1 cellular context compared by ENCODE assay signal in the genomic region with DNA sequence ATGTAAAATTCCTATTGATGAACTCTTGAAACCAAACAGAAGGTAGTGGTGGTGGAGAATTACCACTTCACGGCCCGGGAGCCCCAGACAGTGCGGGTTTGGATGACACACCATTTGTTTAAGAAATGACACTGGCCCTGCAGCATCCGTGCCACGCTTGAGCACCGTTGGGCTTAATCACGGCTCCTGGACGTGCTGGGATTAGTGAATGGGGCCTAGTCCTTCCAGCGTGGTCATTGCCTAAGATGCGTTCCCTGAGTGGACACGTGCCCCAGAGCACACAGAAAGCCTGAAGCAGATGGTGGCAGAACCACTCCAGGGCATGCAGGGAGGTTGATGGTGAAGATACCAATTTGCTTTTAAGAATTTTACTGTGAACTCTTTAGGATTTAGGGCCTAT.
TF ChIP-seq lines count a peak whose summit lies in the region.

No MANE protein-coding gene starts in this region.

TF ChIP-seq in HepG2, 621 proteins besides CTCF, POLR2A, EP300 and RAD21:
- TF ChIP-seq, protein P1, sequence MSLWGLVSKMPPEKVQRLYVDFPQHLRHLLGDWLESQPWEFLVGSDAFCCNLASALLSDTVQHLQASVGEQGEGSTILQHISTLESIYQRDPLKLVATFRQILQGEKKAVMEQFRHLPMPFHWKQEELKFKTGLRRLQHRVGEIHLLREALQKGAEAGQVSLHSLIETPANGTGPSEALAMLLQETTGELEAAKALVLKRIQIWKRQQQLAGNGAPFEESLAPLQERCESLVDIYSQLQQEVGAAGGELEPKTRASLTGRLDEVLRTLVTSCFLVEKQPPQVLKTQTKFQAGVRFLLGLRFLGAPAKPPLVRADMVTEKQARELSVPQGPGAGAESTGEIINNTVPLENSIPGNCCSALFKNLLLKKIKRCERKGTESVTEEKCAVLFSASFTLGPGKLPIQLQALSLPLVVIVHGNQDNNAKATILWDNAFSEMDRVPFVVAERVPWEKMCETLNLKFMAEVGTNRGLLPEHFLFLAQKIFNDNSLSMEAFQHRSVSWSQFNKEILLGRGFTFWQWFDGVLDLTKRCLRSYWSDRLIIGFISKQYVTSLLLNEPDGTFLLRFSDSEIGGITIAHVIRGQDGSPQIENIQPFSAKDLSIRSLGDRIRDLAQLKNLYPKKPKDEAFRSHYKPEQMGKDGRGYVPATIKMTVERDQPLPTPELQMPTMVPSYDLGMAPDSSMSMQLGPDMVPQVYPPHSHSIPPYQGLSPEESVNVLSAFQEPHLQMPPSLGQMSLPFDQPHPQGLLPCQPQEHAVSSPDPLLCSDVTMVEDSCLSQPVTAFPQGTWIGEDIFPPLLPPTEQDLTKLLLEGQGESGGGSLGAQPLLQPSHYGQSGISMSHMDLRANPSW (CRISPR knock-in tag; IDR thresholded peaks at IDR 0.05; ENCODE audit: borderline replicate concordance), result no peak
- no peak for TF ChIP-seq MAF1 (CRISPR knock-in tag; IDR thresholded peaks at IDR 0.05; ENCODE audit: borderline replicate concordance)
- no peak for TF ChIP-seq IRX3 (CRISPR knock-in tag; IDR thresholded peaks at IDR 0.05; ENCODE audit: borderline replicate concordance, low read depth)
- peak; percentile 38; the same call in 1 of the 2 replicates for TF ChIP-seq ZNF225 (CRISPR knock-in tag; IDR thresholded peaks at IDR 0.05)
TF ChIP-seq in HepG2: peak in this region for 1.
